In the genomic region with DNA sequence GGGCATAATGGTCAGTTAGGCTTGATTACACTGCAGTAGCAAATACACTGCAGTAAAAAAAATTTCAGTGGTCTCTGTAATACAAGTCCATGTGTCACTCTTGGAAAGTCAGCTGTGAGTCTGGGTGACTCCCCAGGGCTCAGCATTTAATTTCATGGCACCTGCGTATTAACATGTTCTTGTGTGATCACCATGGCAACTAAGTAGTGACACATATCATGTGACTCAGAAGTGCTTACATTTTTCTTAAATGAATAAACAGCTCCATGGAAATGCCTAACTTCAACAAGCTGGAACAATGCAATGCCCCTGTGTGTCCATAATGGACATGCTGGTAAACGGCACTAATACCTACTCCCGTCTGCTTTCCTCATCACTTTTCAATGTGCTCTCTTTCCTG, we compare ENCODE assay signal across 11 cellular contexts.
DNase-seq lines count a peak whose midpoint lies in the region; ATAC-seq and TF ChIP-seq lines count a peak whose summit lies in the region.
"Had no signal": no experiment of that assay in that cellular context is flagged by ENCODE, and none has a peak within 500 bp of the region (broad histone marks: within the 10 kb centered on the region; RNA-seq: fewer than 3 reads in every experiment).

No MANE protein-coding gene starts in this region.

- DNase-seq in AG09319 (ENCODE audit: extremely low read depth, low read depth) (peak; percentile 2), M059J (ENCODE audit: low read depth) (peak; percentile 94), RWPE1 (ENCODE audit: low spot score) (peak; percentile 69), glutamatergic neuron (peak; percentile 20), HT-29 (ENCODE audit: low spot score) (no peak), A673 (ENCODE audit: low spot score) (no peak)
- DNase-seq: Caco-2, cortex of kidney had no signal

- POLR2A ChIA-PET in RWPE1 (lab: Yijun Ruan, JAX; ENCODE audit: low non-redundant PET), result no interaction called here
- POLR2A ChIA-PET in A673 (lab: Charles Lee; ENCODE audit: low non-redundant PET), result no interaction called here

- peaks cover 5% of the 10 kb centered on the region for H3K9me3 Mint-ChIP-seq in glutamatergic neuron (ENCODE audit: unreplicated experiment)

- peaks cover 4% of the 10 kb centered on the region for H3K27me3 ChIP-seq in A673 (replicated peaks; ENCODE audit: insufficient read depth, low read depth, low read length, poor library complexity)

- TF ChIP-seq CTCF in AG09319 (IDR thresholded peaks at IDR 0.05; ENCODE audit: low read depth, low read length), result no peak
- TF ChIP-seq CTCF in RWPE1 (conservative IDR thresholded peaks at IDR 0.05; ENCODE audit: low read depth), result no peak
- TF ChIP-seq CTCF in glutamatergic neuron (IDR thresholded peaks at IDR 0.05; ENCODE audit: partially characterized antibody, unreplicated experiment), result no peak
- no peak for TF ChIP-seq CTCF in A673 (conservative IDR thresholded peaks at IDR 0.05; ENCODE audit: low read depth, low read length)

- H3K36me3 Mint-ChIP-seq in glutamatergic neuron (ENCODE audit: unreplicated experiment), result no peaks in the 10 kb centered on the region

- no peaks in the 10 kb centered on the region for H3K36me3 ChIP-seq in A673 (ENCODE audit: insufficient read depth, low read length, poor library complexity, severe bottlenecking)

- no peak overlapping the region for H3K4me3 ChIP-seq in A673 (ENCODE audit: low read depth, low read length, poor library complexity, severe bottlenecking)

- intact Hi-C loops in A673 (cut with micrococcal nuclease; ENCODE audit: unreplicated experiment), result no loop called here

- H3K27ac ChIP-seq in RWPE1, result no peak overlapping the region
- H3K27ac ChIP-seq in A673 (ENCODE audit: low read depth, low read length, poor library complexity, severe bottlenecking), result no peak overlapping the region

- H3K9me3 ChIP-seq in A673 (ENCODE audit: low read depth, low read length, poor library complexity, severe bottlenecking), result no peaks in the 10 kb centered on the region
- H3K9me3 ChIP-seq: Caco-2 had no signal

- peaks cover 8% of the 10 kb centered on the region for H3K27me3 Mint-ChIP-seq in glutamatergic neuron (ENCODE audit: unreplicated experiment)

- no TSS peak for BruUV-seq in A673 (replicated peaks; lab: Mats Ljungman, UMichigan)

- H3K27ac Mint-ChIP-seq in glutamatergic neuron (ENCODE audit: unreplicated experiment), result peak overlapping the region; percentile 35

- H3K4me3 Mint-ChIP-seq in glutamatergic neuron (ENCODE audit: unreplicated experiment), result peak overlapping the region; percentile 27

- H3K4me1 Mint-ChIP-seq in glutamatergic neuron (ENCODE audit: low read depth, unreplicated experiment), result peaks cover 20% of the 10 kb centered on the region

- CTCF ChIA-PET in RWPE1 (lab: Yijun Ruan, JAX) (interaction anchor here (0.6 kb wide), 1 partner anchor 65 kb away, joined by 4 read pairs; no protein-coding TSS in a partner anchor), A673 (lab: Charles Lee) (no interaction called here)

- H3K4me1 ChIP-seq in A673 (ENCODE audit: insufficient read depth, low read length, poor library complexity, severe bottlenecking), result no peaks in the 10 kb centered on the region
- H3K4me1 ChIP-seq: Caco-2 had no signal

- ATAC-seq in HG02852 (IDR thresholded peaks at IDR 0.05; ENCODE audit: unreplicated experiment) (no peak), GM21619 (IDR thresholded peaks at IDR 0.05; ENCODE audit: unreplicated experiment) (no peak)
- ATAC-seq: left lobe of liver had no signal

Comparison
In these comparisons a context has a peak if more than half of its experiments do, and no peak if none do; other contexts are left out.
1. DNase-seq: peak in AG09319 (single experiment), M059J (single experiment), RWPE1 (single experiment) and glutamatergic neuron (single experiment); none in HT-29 (single experiment) and A673 (single experiment).